ENCODE assay signal across 11 cellular contexts in the genomic region with DNA sequence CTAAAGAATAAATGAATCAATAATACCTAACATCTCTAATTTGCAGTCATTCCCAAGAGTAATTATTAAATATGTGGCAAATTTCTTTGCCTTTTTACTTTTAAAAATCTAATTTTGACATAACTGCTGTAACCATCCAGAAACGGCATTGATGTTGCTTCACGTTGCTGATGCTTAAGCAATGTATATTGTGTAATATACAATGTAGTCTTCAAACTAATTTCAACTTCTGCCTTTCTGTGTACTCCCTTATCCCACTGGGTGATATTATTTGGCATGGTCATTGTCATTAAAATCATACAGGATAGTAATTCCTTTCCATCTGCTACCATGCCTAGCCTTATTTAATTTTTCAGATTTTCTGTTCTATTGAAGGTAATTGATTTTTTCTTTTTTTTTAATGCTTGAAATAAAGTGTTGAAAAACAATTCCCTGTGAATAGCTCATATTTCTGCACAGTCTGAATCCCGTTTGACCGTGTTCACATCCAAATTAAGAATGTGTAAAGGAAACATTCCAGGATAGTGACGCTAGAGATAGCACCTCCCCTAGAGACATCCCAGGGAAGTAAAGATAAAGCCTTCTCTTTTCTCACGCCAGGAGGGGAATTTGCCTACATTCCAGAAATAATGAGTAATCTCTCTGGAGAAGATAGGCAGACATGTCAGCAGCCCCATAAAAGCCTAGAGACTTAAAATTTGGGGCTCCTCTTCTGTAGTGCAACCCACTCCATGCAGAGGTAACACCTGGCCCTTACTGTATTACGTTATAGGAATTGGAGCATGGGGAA.
DNase-seq lines count a peak whose midpoint lies in the region; ATAC-seq and TF ChIP-seq lines count a peak whose summit lies in the region.
"Had no signal": no experiment of that assay in that cellular context is flagged by ENCODE, and none has a peak within 500 bp of the region (broad histone marks: within the 10 kb centered on the region; RNA-seq: fewer than 3 reads in every experiment).

No MANE protein-coding gene starts in this region.

- H3K9me3 Mint-ChIP-seq in stimulated activated naive B cell treated with anti-CD40 and anti-IgM and Interleukin-4, amounts not matched to agents 10 μg/mL and 1 μg/mL and 100 μg/mL, for 72 hours = peaks cover 0 to under 1% of the 10 kb centered on the region in 2 donors
- H3K9me3 Mint-ChIP-seq: activated B cell treated with CpG ODN at 0.5 μM for 24 hours had no signal

- no peak overlapping the region for H3K27ac ChIP-seq in RWPE1

- no peak overlapping the region for H3K27ac Mint-ChIP-seq in stimulated activated naive B cell treated with anti-CD40 and anti-IgM and Interleukin-4, amounts not matched to agents 10 μg/mL and 1 μg/mL and 100 μg/mL, for 72 hours
- H3K27ac Mint-ChIP-seq: activated B cell treated with CpG ODN at 0.5 μM for 24 hours had no signal

- peaks cover under 1 to 2% of the 10 kb centered on the region in 2 donors for H3K4me1 Mint-ChIP-seq in stimulated activated naive B cell treated with anti-CD40 and anti-IgM and Interleukin-4, amounts not matched to agents 10 μg/mL and 1 μg/mL and 100 μg/mL, for 72 hours

- POLR2A ChIA-PET in RWPE1 (lab: Yijun Ruan, JAX; ENCODE audit: low non-redundant PET) = no interaction called here

- ATAC-seq in stimulated activated naive B cell treated with anti-CD40 and anti-IgM and Interleukin-4, amounts not matched to agents 10 μg/mL and 1 μg/mL and 100 μg/mL, for 72 hours (replicated peaks) = no peak
- ATAC-seq in HG03045 (IDR thresholded peaks at IDR 0.05; ENCODE audit: unreplicated experiment) = no peak
- no peak for ATAC-seq in GM18861 (IDR thresholded peaks at IDR 0.05; ENCODE audit: unreplicated experiment)
- no peak for ATAC-seq in activated CD4-positive, CD25-positive, alpha-beta regulatory T cell treated with anti-CD3 and anti-CD28 coated beads, Interleukin-2, amount 50 U/mL, for 24 hours
- ATAC-seq: GM12878 had no signal

- no peak overlapping the region for H3K4me3 Mint-ChIP-seq in stimulated activated naive B cell treated with anti-CD40 and anti-IgM and Interleukin-4, amounts not matched to agents 10 μg/mL and 1 μg/mL and 100 μg/mL, for 72 hours
- H3K4me3 Mint-ChIP-seq: activated B cell treated with CpG ODN at 0.5 μM for 24 hours had no signal

- H3K27me3 Mint-ChIP-seq in stimulated activated naive B cell treated with anti-CD40 and anti-IgM and Interleukin-4, amounts not matched to agents 10 μg/mL and 1 μg/mL and 100 μg/mL, for 72 hours = no peaks in the 10 kb centered on the region
- H3K27me3 Mint-ChIP-seq: activated B cell treated with CpG ODN at 0.5 μM for 24 hours had no signal

- no peak for TF ChIP-seq CTCF in RWPE1 (conservative IDR thresholded peaks at IDR 0.05; ENCODE audit: low read depth)

- peaks cover 8 to 11% of the 10 kb centered on the region in 2 donors for H3K36me3 Mint-ChIP-seq in stimulated activated naive B cell treated with anti-CD40 and anti-IgM and Interleukin-4, amounts not matched to agents 10 μg/mL and 1 μg/mL and 100 μg/mL, for 72 hours

- CTCF ChIA-PET in RWPE1 (lab: Yijun Ruan, JAX) = no interaction called here

- peak; percentile 89 for DNase-seq in GM04503 (ENCODE audit: low read depth)
- DNase-seq in RWPE1 (ENCODE audit: low spot score) = peak; percentile 72
- DNase-seq in fibroblast of peridontal ligament (ENCODE audit: extremely low read depth) = peak; percentile 87
- peak; percentile 89 for DNase-seq in non-pigmented ciliary epithelial cell (ENCODE audit: low read depth)
- DNase-seq in stimulated activated naive B cell treated with anti-CD40 and anti-IgM and Interleukin-4, amounts not matched to agents 10 μg/mL and 1 μg/mL and 100 μg/mL, for 72 hours = no peak
- DNase-seq: activated B cell treated with CpG ODN at 0.5 μM for 24 hours, hypothalamus had no signal
